In the genomic region with DNA sequence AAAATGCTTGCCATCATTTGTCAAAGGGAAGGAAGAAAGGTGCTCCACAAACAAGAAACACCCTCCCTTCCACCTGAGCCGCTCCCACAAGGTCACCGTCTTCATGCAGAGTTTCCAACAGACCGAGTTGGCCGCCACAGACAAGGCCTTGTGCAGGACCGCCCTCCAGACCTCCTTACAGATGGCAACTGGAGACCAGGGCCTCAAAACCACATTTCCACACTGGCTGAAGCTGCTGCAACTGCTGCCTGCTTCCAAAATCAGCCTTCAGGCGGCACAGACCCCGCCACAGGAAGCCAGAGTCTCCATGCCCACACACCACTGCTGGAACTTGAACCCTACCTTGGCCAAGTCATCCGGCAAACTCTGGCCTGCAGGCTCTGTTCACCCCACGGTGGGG, we compare ENCODE assay signal across 1 cellular context.
A peak's percentile ranks its signal among the peaks of the same experiment; 100 is the strongest.
TF ChIP-seq lines count a peak whose summit lies in the region.

No MANE protein-coding gene starts in this region.

TF ChIP-seq in HepG2, 621 proteins besides CTCF, POLR2A, EP300 and RAD21:
- TF ChIP-seq AGO2 (optimal IDR thresholded peaks at IDR 0.05; ENCODE audit: low read depth, low read length) (peak; percentile 36), BRD4 (CRISPR knock-in tag; IDR thresholded peaks at IDR 0.05) (no peak)
